8 cellular contexts compared by ENCODE assay signal in the genomic region with DNA sequence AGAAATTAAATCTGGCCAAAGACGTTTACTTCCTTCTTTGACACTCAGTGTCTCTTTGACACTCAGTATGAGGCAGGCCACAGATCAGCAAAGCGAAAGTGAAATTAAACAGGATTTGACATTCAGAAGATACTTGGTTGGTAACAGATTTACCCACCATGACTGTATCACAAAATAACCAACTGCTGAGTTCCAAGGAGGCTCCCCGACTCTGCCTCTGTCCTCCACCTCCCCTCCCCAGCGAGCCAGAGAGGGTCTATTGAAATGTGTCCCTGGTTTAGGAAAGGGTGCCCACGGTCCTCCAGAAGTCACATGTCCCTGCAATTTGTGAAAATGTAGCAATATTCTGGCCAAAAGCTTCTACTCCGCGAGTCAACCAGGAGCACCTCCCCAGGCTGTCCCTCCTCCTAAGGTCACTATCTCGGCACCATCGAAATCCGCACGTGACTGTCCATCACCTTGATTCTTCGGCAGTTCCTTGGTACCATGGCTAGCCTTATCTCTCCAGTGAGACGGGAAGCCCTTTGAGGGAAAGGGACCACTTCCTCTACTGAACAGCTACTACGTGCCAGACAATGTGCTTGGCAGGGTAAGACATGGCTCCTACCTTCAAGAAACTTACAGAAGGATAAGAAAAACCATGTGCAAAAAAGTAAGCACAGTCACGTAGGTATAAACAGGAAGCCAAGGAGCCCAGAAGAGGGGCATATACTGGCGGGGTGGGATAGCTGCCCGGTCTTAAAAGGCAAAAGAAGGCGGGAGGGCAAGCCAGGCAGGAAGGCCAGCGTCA. TPM values are rescaled to one million over a fixed set of nuclear protein-coding genes. Genes with fewer than 3 reads are reported as not detected.
DNase-seq lines count a peak whose midpoint lies in the region; ATAC-seq and TF ChIP-seq lines count a peak whose summit lies in the region.

No MANE protein-coding gene starts in this region.

- no peak overlapping the region for H3K9ac ChIP-seq in HUES48 (ENCODE audit: low read depth, low read length)

- WGBS in transverse colon (ENCODE audit: low coverage in 1 of 2), 2 donors, result 14 to 35% methylated on average over 7 to 19 of the region's 19 CpGs

- H3K27me3 Mint-ChIP-seq in endothelial cell (ENCODE audit: unreplicated experiment), result peaks cover 14% of the 10 kb centered on the region
- no peaks in the 10 kb centered on the region for H3K27me3 Mint-ChIP-seq in naive thymus-derived CD4-positive, alpha-beta T cell

- H3K27ac Mint-ChIP-seq in endothelial cell (ENCODE audit: unreplicated experiment), result no peak overlapping the region
- peak overlapping the region; percentile 92 to 99 (median 97) for H3K27ac Mint-ChIP-seq in naive thymus-derived CD4-positive, alpha-beta T cell

- H3K9me3 Mint-ChIP-seq in endothelial cell (ENCODE audit: unreplicated experiment), result no peaks in the 10 kb centered on the region
- peaks cover 0 to 8% (median 0%) of the 10 kb centered on the region in 11 donors for H3K9me3 Mint-ChIP-seq in naive thymus-derived CD4-positive, alpha-beta T cell

- H3K9me3 ChIP-seq in HUES48 (ENCODE audit: control insufficient read depth, insufficient read depth, low read length), result no peaks in the 10 kb centered on the region
- H3K9me3 ChIP-seq in naive thymus-derived CD4-positive, alpha-beta T cell (ENCODE audit: control insufficient read depth in 2 of 3, low read length in 3 of 3), result no peaks in the 10 kb centered on the region
- no peaks in the 10 kb centered on the region for H3K9me3 ChIP-seq in transverse colon

- peaks cover 14% of the 10 kb centered on the region for H3K36me3 Mint-ChIP-seq in endothelial cell (ENCODE audit: low read depth, unreplicated experiment)
- peaks cover 0 to 41% (median 21%) of the 10 kb centered on the region in 5 donors for H3K36me3 Mint-ChIP-seq in naive thymus-derived CD4-positive, alpha-beta T cell

- CTCF ChIA-PET in naive thymus-derived CD4-positive, alpha-beta T cell (lab: Charles Lee), result interaction anchor here (0.6 kb wide), 1 partner anchor 213 kb away, joined by 3 read pairs; no protein-coding TSS in a partner anchor

- peak overlapping the region; percentile 87 for H3K4me3 Mint-ChIP-seq in endothelial cell (ENCODE audit: unreplicated experiment)
- peak overlapping the region; percentile 89 to 100 (median 94) for H3K4me3 Mint-ChIP-seq in naive thymus-derived CD4-positive, alpha-beta T cell

- peaks cover 8% of the 10 kb centered on the region; the same call in 1 of the 2 replicates for H3K4me1 ChIP-seq in HUES48 (ENCODE audit: control insufficient read depth, insufficient read depth, low read length)
- peaks cover 19 to 20% of the 10 kb centered on the region in 2 donors for H3K4me1 ChIP-seq in naive thymus-derived CD4-positive, alpha-beta T cell (ENCODE audit: control insufficient read depth in 2 of 2, insufficient read depth in 2 of 2, low read length in 2 of 2)
- peaks cover 5 to 33% (median 15%) of the 10 kb centered on the region in 4 donors for H3K4me1 ChIP-seq in transverse colon

- H3K4me3 ChIP-seq in HUES48 (ENCODE audit: low read depth, low read length) (peak overlapping the region; percentile 82), transverse colon (peak overlapping the region; percentile 70 to 99 (median 75))
- peak overlapping the region; percentile 64 for H3K4me3 ChIP-seq in naive thymus-derived CD4-positive, alpha-beta T cell (ENCODE audit: low read length)

- H3K27ac ChIP-seq in HUES48 (ENCODE audit: low read depth, low read length), result no peak overlapping the region
- H3K27ac ChIP-seq in naive thymus-derived CD4-positive, alpha-beta T cell (ENCODE audit: low read depth, low read length), result peak overlapping the region; percentile 98
- H3K27ac ChIP-seq in transverse colon, result peak overlapping the region; percentile 91 to 94 (median 93)

- ATAC-seq in naive thymus-derived CD4-positive, alpha-beta T cell, result peak; percentile 61

- in situ Hi-C loops in Caki2 (cut with HindIII; ENCODE audit: low pct_unique_long_range_greater_than_20kb, low sequenced_read_pairs) (no loop called here), transverse colon (cut with MboI; ENCODE audit: low pct_ligation_motif_present in 1 of 4, low pct_unique_long_range_greater_than_20kb in 1 of 4, low sequenced_read_pairs in 3 of 4) (no loop called here)

- intact Hi-C loops in naive thymus-derived CD4-positive, alpha-beta T cell (cut with micrococcal nuclease), result loop anchor here (1.0 to 10.0 kb wide), 11 partner anchors 44 to 1391 kb away; partner anchors contain the start of genes BRCA2 (in 2 of the 2), FRY (in 2 of the 2), ZAR1L (in 2 of the 2) and N4BP2L2 (in 1 of the 2)
- intact Hi-C loops in transverse colon (cut with DNase I; ENCODE audit: low total_unique reads), result no loop called here

- no peak for TF ChIP-seq CTCF in GM20000 (IDR thresholded peaks at IDR 0.05; ENCODE audit: extremely low read depth, missing control alignments)
- no peak for TF ChIP-seq CTCF in endothelial cell (IDR thresholded peaks at IDR 0.05; ENCODE audit: unreplicated experiment)
- TF ChIP-seq CTCF in transverse colon (IDR thresholded peaks at IDR 0.05), result no peak

- H3K27me3 ChIP-seq in HUES48 (ENCODE audit: control insufficient read depth, insufficient read depth, low read length) (peaks cover 16% of the 10 kb centered on the region), transverse colon (no peaks in the 10 kb centered on the region)
- H3K27me3 ChIP-seq in naive thymus-derived CD4-positive, alpha-beta T cell (ENCODE audit: control insufficient read depth in 2 of 2, insufficient read depth in 2 of 2, low read length in 2 of 2), result no peaks in the 10 kb centered on the region

- H3K4me1 Mint-ChIP-seq in endothelial cell (ENCODE audit: unreplicated experiment), result peaks cover 22% of the 10 kb centered on the region
- H3K4me1 Mint-ChIP-seq in naive thymus-derived CD4-positive, alpha-beta T cell, result peaks cover 34 to 62% (median 47%) of the 10 kb centered on the region in 7 donors

- no peak for TF ChIP-seq EP300 in transverse colon (IDR thresholded peaks at IDR 0.05; ENCODE audit: low read depth)

- no peak for TF ChIP-seq POLR2A in transverse colon (IDR thresholded peaks at IDR 0.05)

- H3K36me3 ChIP-seq in HUES48 (ENCODE audit: control insufficient read depth, insufficient read depth, low read length) (no peaks in the 10 kb centered on the region), transverse colon (no peaks in the 10 kb centered on the region)
- H3K36me3 ChIP-seq in naive thymus-derived CD4-positive, alpha-beta T cell (ENCODE audit: control insufficient read depth in 2 of 3, insufficient read depth in 3 of 3, low read length in 3 of 3), result peaks cover 0 to 11% (median 0%) of the 10 kb centered on the region in 3 experiments

- POLR2A ChIA-PET in naive thymus-derived CD4-positive, alpha-beta T cell (lab: Charles Lee), result interaction anchor here (1.1 to 5.5 kb wide), 7 partner anchors 18 to 1117 kb away, joined by 3 to 55 read pairs (median 9); partner anchors contain the start of genes BRCA2, N4BP2L2 and ZAR1L

- peak; percentile 28 for DNase-seq in Caki2 (ENCODE audit: low read depth)
- DNase-seq in GM20000 (ENCODE audit: low spot score), result peak; percentile 77
- peak; percentile 21 to 46 for DNase-seq in activated CD4-positive, alpha-beta T cell treated with anti-CD3 and anti-CD28 coated beads, Interleukin-2, amount 50 U/mL, for 24 hours (ENCODE audit: low read depth in 1 of 2, low spot score in 1 of 2)
- DNase-seq in endothelial cell (ENCODE audit: low spot score), result no peak
- peak in 8 of 9 donors; percentile 43 to 77 (median 70) for DNase-seq in naive thymus-derived CD4-positive, alpha-beta T cell
- DNase-seq in transverse colon, result peak; percentile 25
- DNase-seq in NCI-H187 (lab: John Stamatoyannopoulos, UW), result no peak

RNA-seq across cellular contexts. Expression of gene N4BP2L1, which starts 1.5 kb away (rescaled TPM):
- 1.1 and 4.9 TPM in 2 replicates for total RNA-seq in Caki2 (2014; rRNA removed; shearing (Covaris generic); ENCODE audit: low replicate concordance)
- 4.2 TPM for total RNA-seq in endothelial cell (ENCODE audit: unreplicated experiment)
- total RNA-seq in naive thymus-derived CD4-positive, alpha-beta T cell, result 10 to 100 TPM; 30.4 to 58.0 (median 47.1) TPM
- polyA plus RNA-seq in naive thymus-derived CD4-positive, alpha-beta T cell, result 10 to 100 TPM; 48.3 to 68.8 TPM
- total RNA-seq in transverse colon, result 10 to 100 TPM in 2 of 4 donors, 1 to 10 TPM in 2; 1.5 to 25.1 (median 8.9) TPM

Comparison
In these comparisons a context has a peak if more than half of its experiments do, and no peak if none do; other contexts are left out.
1. DNase-seq: peak in Caki2 (single experiment), GM20000 (single experiment), activated CD4-positive, alpha-beta T cell treated with anti-CD3 and anti-CD28 coated beads, Interleukin-2, amount 50 U/mL, for 24 hours (2 of 2), naive thymus-derived CD4-positive, alpha-beta T cell (8 of 9) and transverse colon (single experiment); none in endothelial cell (single experiment) and NCI-H187 (0 of 2).
2. Peak in every context shown above with its lines, with median percentiles within 50 percentile points of each other: H3K4me3 ChIP-seq.